In the genomic region with DNA sequence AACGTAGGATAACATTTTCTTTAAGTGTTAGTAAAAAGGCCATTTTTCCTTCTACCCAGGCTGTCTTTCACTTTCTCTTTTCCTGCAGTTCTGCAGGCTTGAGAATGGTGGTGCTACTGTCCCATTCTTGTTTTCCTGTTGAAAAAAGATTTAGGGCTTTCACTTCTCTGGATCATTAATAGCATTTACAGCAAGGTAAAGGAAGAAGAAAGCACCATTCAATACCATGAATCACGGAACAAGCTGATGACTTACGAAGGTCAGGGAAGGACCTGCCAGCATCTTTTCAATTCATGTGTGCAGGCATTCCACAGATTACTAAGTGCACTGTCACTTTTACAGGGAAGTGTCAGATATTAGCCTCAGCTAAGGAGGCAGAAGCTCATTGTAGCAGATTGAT, we compare ENCODE assay signal across 10 cellular contexts.
DNase-seq lines count a peak whose midpoint lies in the region; ATAC-seq and TF ChIP-seq lines count a peak whose summit lies in the region.
"Had no signal": no experiment of that assay in that cellular context is flagged by ENCODE, and none has a peak within 500 bp of the region (broad histone marks: within the 10 kb centered on the region; RNA-seq: fewer than 3 reads in every experiment).

No MANE protein-coding gene starts in this region.

- H3K4me3 Mint-ChIP-seq in neural progenitor cell, result no peak overlapping the region

- H3K27me3 Mint-ChIP-seq in neural progenitor cell (ENCODE audit: insufficient read depth, low read depth), result no peaks in the 10 kb centered on the region

- H3K79me2 ChIP-seq in neural progenitor cell (ENCODE audit: low read depth), result no peaks in the 10 kb centered on the region

- no peaks in the 10 kb centered on the region for H3K36me3 ChIP-seq in neural progenitor cell

- ATAC-seq in GM19324 (IDR thresholded peaks at IDR 0.05; ENCODE audit: low FRiP score, unreplicated experiment) (no peak), HG03039 (IDR thresholded peaks at IDR 0.05; ENCODE audit: unreplicated experiment) (no peak), HG03025 (IDR thresholded peaks at IDR 0.05; ENCODE audit: low FRiP score, unreplicated experiment) (no peak)
- ATAC-seq: stimulated activated naive CD8-positive, alpha-beta T cell treated with anti-CD3 and anti-CD28 coated beads, Interleukin-15, Interleukin-2, amounts not matched to agents 100 U/mL and 50 U/mL, for 24 hours had no signal

- DNase-seq in COR-L47 (lab: John Stamatoyannopoulos, UW), result peak; percentile 42
- DNase-seq in NCI-H146 treated with DMSO at 0.1 percent for 48 hours (lab: John Stamatoyannopoulos, UW; ENCODE audit: unreplicated experiment), result peak; percentile 89
- peak; percentile 2 for DNase-seq in epithelial cell of proximal tubule (ENCODE audit: low read depth)
- peak; percentile 45 for DNase-seq in neural progenitor cell (ENCODE audit: low spot score)
- DNase-seq in OCI-M2 (lab: John Stamatoyannopoulos, UW; ENCODE audit: unreplicated experiment), result no peak
- DNase-seq: activated T-cell treated with anti-CD3 and anti-CD28 coated beads, Interleukin-2, amount 50 U/mL, for 48 hours; stimulated activated naive CD8-positive, alpha-beta T cell treated with anti-CD3 and anti-CD28 coated beads, Interleukin-15, Interleukin-2, amounts not matched to agents 100 U/mL and 50 U/mL, for 24 hours had no signal

- no peaks in the 10 kb centered on the region for H3K27me3 ChIP-seq in neural progenitor cell

- H3K9ac ChIP-seq in neural progenitor cell, result no peak overlapping the region

- peak overlapping the region; percentile 50 for H3K27ac Mint-ChIP-seq in neural progenitor cell

- H3K36me3 Mint-ChIP-seq in neural progenitor cell, result peaks cover 3% of the 10 kb centered on the region

- H3K4me1 Mint-ChIP-seq in neural progenitor cell, result peaks cover 30% of the 10 kb centered on the region

- H3K9me3 ChIP-seq in neural progenitor cell (ENCODE audit: low read depth), result no peaks in the 10 kb centered on the region

- peak overlapping the region; percentile 3 for H2AFZ ChIP-seq in neural progenitor cell (replicated peaks)

- no peak overlapping the region for H3K4me2 ChIP-seq in neural progenitor cell

- peaks cover 4% of the 10 kb centered on the region for H3K9me3 Mint-ChIP-seq in neural progenitor cell

- TF ChIP-seq CTCF in epithelial cell of proximal tubule (conservative IDR thresholded peaks at IDR 0.05; ENCODE audit: low read depth, low read length) (peak; percentile 44), neural progenitor cell (IDR thresholded peaks at IDR 0.05) (peak; percentile 67)

- H4K20me1 ChIP-seq in neural progenitor cell (ENCODE audit: low read depth), result no peaks in the 10 kb centered on the region

- no peak overlapping the region for H3K4me3 ChIP-seq in epithelial cell of proximal tubule (ENCODE audit: low read depth, low read length)
- H3K4me3 ChIP-seq in neural progenitor cell, result no peak overlapping the region

- H3F3A ChIP-seq in neural progenitor cell (ENCODE audit: low read depth), result peaks cover 23% of the 10 kb centered on the region

- peaks cover 29% of the 10 kb centered on the region for H3K4me1 ChIP-seq in neural progenitor cell

- peak overlapping the region; percentile 13 for H3K27ac ChIP-seq in neural progenitor cell
